In the genomic region with DNA sequence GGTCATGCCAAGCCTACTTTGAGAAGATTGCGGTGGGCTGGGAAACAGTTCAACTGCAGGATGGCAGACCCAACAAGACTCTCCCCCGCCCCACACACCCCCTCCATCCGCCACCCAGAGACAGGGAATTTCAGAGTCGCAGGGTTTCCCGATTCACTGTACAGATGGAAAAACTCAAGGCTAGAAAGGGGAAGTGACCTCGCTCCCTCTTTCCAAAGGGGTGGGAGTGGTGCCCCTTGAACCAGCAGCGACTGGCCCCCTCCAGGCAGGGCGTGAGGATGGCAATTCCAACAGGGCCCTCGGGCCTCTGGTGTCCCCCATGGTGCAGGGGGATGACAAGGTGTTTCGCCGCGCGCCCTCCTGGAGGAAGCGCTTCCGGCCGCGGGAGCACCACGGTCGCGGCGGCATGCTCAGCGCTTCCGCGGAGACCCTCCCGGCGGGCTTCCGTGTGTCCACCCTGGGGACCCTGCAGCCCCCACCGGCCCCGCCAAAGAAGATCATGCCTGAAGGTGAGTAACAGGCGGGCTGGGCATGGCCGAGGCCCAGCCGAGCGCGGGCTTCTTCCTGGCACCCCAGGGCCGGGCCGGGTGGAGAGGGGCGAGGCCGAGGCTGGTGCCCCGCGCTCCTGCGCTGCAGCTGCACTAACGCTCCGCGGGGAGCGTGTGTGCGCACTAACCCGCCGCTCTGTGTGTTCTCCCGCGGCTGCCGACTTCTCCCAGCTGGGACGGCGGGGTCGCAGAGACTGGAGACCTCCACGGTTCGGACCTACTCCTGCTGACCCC, we compare ENCODE assay signal across 1 cellular context.
TF ChIP-seq lines count a peak whose summit lies in the region.

No MANE protein-coding gene starts in this region.

TF ChIP-seq in endothelial cell of umbilical vein, 7 proteins besides CTCF, POLR2A, EP300 and RAD21:
- TF ChIP-seq EZH2 (IDR thresholded peaks at IDR 0.05; ENCODE audit: borderline replicate concordance, low read depth, low read length, severe bottlenecking) (peak; percentile 90), POLR2AphosphoS5 (IDR thresholded peaks at IDR 0.05; ENCODE audit: insufficient read depth, low read depth, low read length) (no peak)
